In the genomic region with DNA sequence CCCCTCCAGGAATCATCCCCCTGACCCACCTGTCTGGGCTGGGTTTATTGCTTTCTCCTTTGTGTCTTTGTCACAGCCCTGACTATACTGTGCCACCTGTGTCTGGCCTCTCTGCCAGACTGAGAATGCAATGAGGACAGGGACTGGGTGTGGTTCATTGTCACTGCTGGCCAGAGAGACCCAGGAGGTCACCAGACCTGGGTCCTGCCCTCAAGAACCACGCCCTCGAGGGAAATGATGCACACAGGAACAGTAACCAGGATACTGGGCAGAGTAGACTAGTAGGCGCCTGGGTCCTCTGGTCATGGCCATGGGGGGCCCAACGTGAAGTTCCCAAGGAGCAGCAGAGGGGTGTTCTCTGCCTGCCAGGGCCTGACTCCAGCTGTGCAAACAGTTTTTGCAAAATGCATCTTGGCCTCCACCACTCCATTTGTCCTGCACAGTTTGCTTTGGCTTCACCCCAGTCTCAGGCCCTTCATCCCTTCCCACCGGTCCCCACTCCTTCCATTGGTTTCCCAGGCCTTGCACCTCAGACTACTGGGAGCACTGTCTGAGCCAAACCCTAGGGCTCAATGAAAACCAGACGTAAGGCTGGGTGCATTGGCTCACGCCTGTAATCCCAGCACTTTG, we compare ENCODE assay signal across 24 cellular contexts. TPM values are rescaled to one million over a fixed set of nuclear protein-coding genes. Genes with fewer than 3 reads are reported as not detected.
A peak's percentile ranks its signal among the peaks of the same experiment; 100 is the strongest.
DNase-seq lines count a peak whose midpoint lies in the region; ATAC-seq and TF ChIP-seq lines count a peak whose summit lies in the region.
"Had no signal": no experiment of that assay in that cellular context is flagged by ENCODE, and none has a peak within 500 bp of the region (broad histone marks: within the 10 kb centered on the region; RNA-seq: fewer than 3 reads in every experiment).

No MANE protein-coding gene starts in this region.

- H3K4me3 ChIP-seq in thoracic aorta = no peak overlapping the region
- H3K4me3 ChIP-seq: heart right ventricle, lower lobe of right lung, upper lobe of left lung had no signal

- DNase-seq in NCI-H2081 (lab: John Stamatoyannopoulos, UW) = peak; percentile 45
- no peak for DNase-seq in NCI-H2081 treated with DMSO at 0.1 percent for 48 hours (lab: John Stamatoyannopoulos, UW)
- peak; percentile 90 for DNase-seq in NCI-H69 (lab: John Stamatoyannopoulos, UW)
- no peak for DNase-seq in thoracic aorta (ENCODE audit: low spot score)
- no peak for DNase-seq in DMS53 (lab: John Stamatoyannopoulos, UW)
- no peak for DNase-seq in inferior parietal cortex (ENCODE audit: extremely low spot score)
- no peak for DNase-seq in NCI-H2107 (lab: John Stamatoyannopoulos, UW)
- DNase-seq: 8988T; activated CD4-positive, alpha-beta T cell treated with anti-CD3 and anti-CD28 coated beads, Interleukin-2, amount 50 U/mL, for 1 hour; activated naive CD4-positive, alpha-beta T cell; activated T-cell treated with anti-CD3 and anti-CD28 coated beads for 4 hours; aorta; BE2C; DMS 273 treated with DMSO at 0.1 percent for 48 hours; heart right ventricle; lower lobe of right lung; MM.1S; NCI-H1930; NCI-H510A treated with DMSO at 0.1 percent for 48 hours; SIG-M5; stimulated activated naive CD4-positive, alpha-beta T cell treated with Interleukin-2 at 50 U/mL for 16 hours; upper lobe of left lung had no signal

- no peak for TF ChIP-seq CTCF in thoracic aorta (IDR thresholded peaks at IDR 0.05)

- peak overlapping the region; percentile 83 to 90 for H3K27ac ChIP-seq in thoracic aorta
- H3K27ac ChIP-seq: heart right ventricle, lower lobe of right lung, upper lobe of left lung had no signal

- no peaks in the 10 kb centered on the region for H3K36me3 ChIP-seq in thoracic aorta
- H3K36me3 ChIP-seq: BE2C, lower lobe of right lung, upper lobe of left lung had no signal

- ATAC-seq in esophagus mucosa (peak; percentile 40), thoracic aorta (ENCODE audit: insufficient number of reproducible peaks, low FRiP score, low read depth) (no peak)
- ATAC-seq: HCT116, heart right ventricle, lower lobe of right lung had no signal

- H3K9me3 ChIP-seq in thoracic aorta = no peaks in the 10 kb centered on the region
- H3K9me3 ChIP-seq: BE2C, heart right ventricle, lower lobe of right lung, upper lobe of left lung had no signal

- H3K27me3 ChIP-seq in thoracic aorta (replicated peaks; ENCODE audit: insufficient read depth) = no peaks in the 10 kb centered on the region
- H3K27me3 ChIP-seq: BE2C, heart right ventricle, upper lobe of left lung had no signal

- peaks cover 33 to 87% of the 10 kb centered on the region in 2 donors for H3K4me1 ChIP-seq in thoracic aorta (ENCODE audit: control insufficient read depth in 1 of 2, low read depth in 2 of 2)

RNA-seq across cellular contexts. Expression of a gene that starts 17.8 kb away (rescaled TPM):
- total RNA-seq in esophagus mucosa = 22.8 TPM
- total RNA-seq in thoracic aorta = 100 to 1,000 TPM; 170 to 202 TPM

Comparison
In these comparisons a context has a peak if more than half of its experiments do, and no peak if none do; other contexts are left out.
1. DNase-seq: peak in NCI-H2081 (2 of 2) and NCI-H69 (single experiment); none in NCI-H2081 treated with DMSO at 0.1 percent for 48 hours (single experiment), thoracic aorta (single experiment), DMS53 (single experiment), inferior parietal cortex (single experiment) and NCI-H2107 (single experiment).